Comparison of ENCODE assay signal across 12 cellular contexts in the genomic region with DNA sequence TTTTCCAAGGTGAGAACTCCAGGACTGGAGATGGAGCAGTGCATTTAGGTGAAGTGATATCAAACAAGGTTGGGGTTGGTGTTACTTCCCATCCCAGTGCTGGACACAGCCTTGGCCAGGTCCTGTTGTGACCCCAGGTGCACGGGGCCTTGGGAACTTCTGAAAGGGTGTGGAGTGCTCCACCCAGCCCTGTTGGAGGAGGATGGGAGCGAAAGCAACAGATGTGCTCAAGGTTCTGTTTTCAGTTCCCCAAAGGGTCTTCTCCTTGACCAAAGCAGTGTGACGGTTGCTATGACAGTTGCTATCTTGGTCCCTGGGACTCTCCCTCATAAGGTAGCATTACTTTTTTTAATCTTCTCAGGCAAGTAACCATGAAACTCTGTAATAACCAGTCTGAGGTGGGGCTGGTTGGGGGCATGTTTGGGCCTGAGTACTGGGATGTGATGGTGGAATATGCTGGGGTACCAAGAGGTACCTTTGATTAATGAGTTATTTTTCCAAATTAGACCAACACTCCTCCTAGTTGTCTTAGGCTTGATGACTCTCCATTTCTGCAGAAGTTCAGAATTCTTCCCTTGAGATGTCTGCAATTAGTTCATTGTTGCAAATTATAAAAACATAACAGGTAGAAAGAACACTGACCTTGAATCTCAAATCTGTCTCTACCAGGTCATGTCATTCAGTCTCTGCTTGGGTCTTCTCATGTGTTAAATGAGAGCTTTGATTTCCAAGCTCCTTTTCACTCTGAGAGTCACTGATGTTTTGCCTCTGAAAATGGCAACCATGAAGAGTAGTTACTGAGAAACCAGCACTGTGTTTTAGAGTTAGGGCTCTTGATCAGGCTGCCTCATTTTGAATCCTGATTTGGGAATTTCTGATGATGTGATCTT.
DNase-seq lines count a peak whose midpoint lies in the region; ATAC-seq and TF ChIP-seq lines count a peak whose summit lies in the region.
"Had no signal": no experiment of that assay in that cellular context is flagged by ENCODE, and none has a peak within 500 bp of the region (broad histone marks: within the 10 kb centered on the region; RNA-seq: fewer than 3 reads in every experiment).

No MANE protein-coding gene starts in this region.

- H3K27me3 Mint-ChIP-seq in naive B cell: no peaks in the 10 kb centered on the region

- in situ Hi-C loops in brain microvascular endothelial cell (cut with HindIII; ENCODE audit: low pct_ligation_motif_present, low sequenced_read_pairs): no loop called here

- ATAC-seq in GM19025 (IDR thresholded peaks at IDR 0.05; ENCODE audit: low read depth, unreplicated experiment): peak; percentile 75
- peak; percentile 82 for ATAC-seq in GM21737 (IDR thresholded peaks at IDR 0.05; ENCODE audit: unreplicated experiment)
- peak; percentile 85 for ATAC-seq in HG03439 (IDR thresholded peaks at IDR 0.05; ENCODE audit: unreplicated experiment)
- peak; percentile 95 to 96 for ATAC-seq in naive B cell (ENCODE audit: low read depth in 2 of 2)
- no peak for ATAC-seq in foreskin keratinocyte

- H3K27me3 ChIP-seq in foreskin keratinocyte: no peaks in the 10 kb centered on the region
- H3K27me3 ChIP-seq in brain microvascular endothelial cell (replicated peaks): no peaks in the 10 kb centered on the region
- H3K27me3 ChIP-seq: ascending aorta had no signal

- peak overlapping the region; percentile 99 to 100 (median 100) for H3K27ac Mint-ChIP-seq in naive B cell

- H3K4me1 ChIP-seq in foreskin keratinocyte: no peaks in the 10 kb centered on the region
- H3K4me1 ChIP-seq: ascending aorta, parathyroid adenoma had no signal

- H3K36me3 Mint-ChIP-seq in naive B cell: peaks cover 0 to 13% of the 10 kb centered on the region in 2 donors

- TF ChIP-seq CTCF in foreskin keratinocyte (conservative IDR thresholded peaks at IDR 0.05) (no peak), brain microvascular endothelial cell (IDR thresholded peaks at IDR 0.05; ENCODE audit: low read depth, low read length, missing control alignments) (no peak)

- H3K36me3 ChIP-seq in brain microvascular endothelial cell (replicated peaks): no peaks in the 10 kb centered on the region
- H3K36me3 ChIP-seq: ascending aorta had no signal

- no peak overlapping the region for H3K4me3 ChIP-seq in brain microvascular endothelial cell (ENCODE audit: low read depth, low read length)
- H3K4me3 ChIP-seq: ascending aorta had no signal

- peaks cover 72 to 93% (median 76%) of the 10 kb centered on the region in 3 donors for H3K4me1 Mint-ChIP-seq in naive B cell

- peak overlapping the region; percentile 56 to 89 (median 66) for H3K4me3 Mint-ChIP-seq in naive B cell

- no peak overlapping the region for H3K27ac ChIP-seq in foreskin keratinocyte
- H3K27ac ChIP-seq in brain microvascular endothelial cell: no peak overlapping the region
- H3K27ac ChIP-seq: ascending aorta, parathyroid adenoma had no signal

- H3K9me3 Mint-ChIP-seq in naive B cell: peaks cover 0 to 8% (median 1%) of the 10 kb centered on the region in 7 donors

- DNase-seq in naive B cell (peak; percentile 86), foreskin keratinocyte (no peak), mucosa of gallbladder (ENCODE audit: low spot score) (no peak), HuH-7 (ENCODE audit: low spot score) (no peak), brain microvascular endothelial cell (no peak)
- DNase-seq: DMS79, NCI-H1436 had no signal
